ENCODE assay signal across 8 cellular contexts in genomic region chrX:153885968-153886903, GRCh38. TPM values are rescaled to one million over a fixed set of nuclear protein-coding genes. Genes with fewer than 3 reads are reported as not detected.
DNase-seq lines count a peak whose midpoint lies in the region; ATAC-seq and TF ChIP-seq lines count a peak whose summit lies in the region.

Gene L1CAM (minus strand): TSS chrX:153886173. CDS start chrX:153875836, 10,337 bp downstream.

- H3K9me3 ChIP-seq in SJCRH30 (replicated peaks) (no peaks in the 10 kb centered on the region), sigmoid colon (no peaks in the 10 kb centered on the region)

- TF ChIP-seq CTCF in sigmoid colon (IDR thresholded peaks at IDR 0.05) (no peak), GM10266 (IDR thresholded peaks at IDR 0.05; ENCODE audit: control insufficient read depth, insufficient read depth, low read depth, missing control alignments) (no peak)

- ATAC-seq in esophagus mucosa (peak; percentile 44), HG03460 (IDR thresholded peaks at IDR 0.05; ENCODE audit: unreplicated experiment) (no peak)

- 3 to 5% methylated on average over 85 to 89 of the region's 94 CpGs for WGBS in sigmoid colon, 2 donors

- intact Hi-C loops in sigmoid colon (cut with DNase I) = no loop called here

- peak within 1 kb of the TSS; percentile 25; the same call in 1 of the 2 replicates for H3K27ac ChIP-seq in SJCRH30
- peak within 1 kb of the TSS in 3 of 4 donors; percentile 25 to 50 (median 44) for H3K27ac ChIP-seq in sigmoid colon

- no peak for TF ChIP-seq EP300 in sigmoid colon (IDR thresholded peaks at IDR 0.05)

- DNase-seq in NCI-H1417 (lab: John Stamatoyannopoulos, UW) (peak; percentile 26 to 36 (median 36)), NCI-H1417 treated with DMSO at 0.1 percent for 48 hours (lab: John Stamatoyannopoulos, UW) (no peak), SJCRH30 (peak in 1 of 2 experiments; percentile 45), sigmoid colon (no peak), NCI-H2029 (lab: John Stamatoyannopoulos, UW) (no peak), GM10266 (ENCODE audit: extremely low spot score) (no peak)

- H3K4me3 ChIP-seq in SJCRH30 = peak within 1 kb of the TSS; percentile 63
- peak within 1 kb of the TSS in 3 of 4 donors; percentile 25 to 36 (median 27) for H3K4me3 ChIP-seq in sigmoid colon

- H3K36me3 ChIP-seq in SJCRH30 (no peaks in the 10 kb centered on the region), sigmoid colon (no peaks in the 10 kb centered on the region)

- H3K4me1 ChIP-seq in SJCRH30 = peaks cover 26% of the 10 kb centered on the region
- peaks cover 0 to 10% (median 6%) of the 10 kb centered on the region in 4 donors for H3K4me1 ChIP-seq in sigmoid colon

- no peak for TF ChIP-seq POLR2A in sigmoid colon (IDR thresholded peaks at IDR 0.05)

- H3K27me3 ChIP-seq in SJCRH30 (no peaks in the 10 kb centered on the region), sigmoid colon (peaks cover 12 to 52% (median 27%) of the 10 kb centered on the region in 3 donors)

RNA-seq across cellular contexts. Expression of gene L1CAM, which starts in this region (rescaled TPM):
- 14.2 and 14.7 TPM in 2 replicates for total RNA-seq in SJCRH30 (2014; rRNA removed; shearing (Covaris generic))
- total RNA-seq in esophagus mucosa (0.80 TPM), sigmoid colon (10 to 100 TPM in 3 of 4 donors, 1 to 10 TPM in 1; 6.6 to 30.2 (median 23.1) TPM)
- 10 to 100 TPM in 1 of 3 donors, 1 to 10 TPM in 1, not detected in 1; 2.4 to 10.5 TPM for polyA plus RNA-seq in sigmoid colon

Comparison
In these comparisons a context has a peak if more than half of its experiments do, and no peak if none do; other contexts are left out.
1. DNase-seq: peak in NCI-H1417 (3 of 3); none in NCI-H1417 treated with DMSO at 0.1 percent for 48 hours (single experiment), sigmoid colon (single experiment), NCI-H2029 (single experiment) and GM10266 (single experiment).
2. Peak in ATAC-seq in esophagus mucosa; RNA of the gene not detected or under 1 TPM.